In genomic region chr14:35121026-35121886, GRCh38 we compare ENCODE assay signal across 8 cellular contexts. TPM values are rescaled to one million over a fixed set of nuclear protein-coding genes. Genes with fewer than 3 reads are reported as not detected.
DNase-seq lines count a peak whose midpoint lies in the region; ATAC-seq and TF ChIP-seq lines count a peak whose summit lies in the region.

No MANE protein-coding gene starts in this region.

- H3K27me3 ChIP-seq in duodenal mucosa (ENCODE audit: control insufficient read depth in 1 of 2, insufficient read depth in 2 of 2, low read length in 2 of 2): no peaks in the 10 kb centered on the region

- no peaks in the 10 kb centered on the region for H3K9me3 ChIP-seq in duodenal mucosa (ENCODE audit: control insufficient read depth in 1 of 2, low read length in 2 of 2)

- no peaks in the 10 kb centered on the region for H3K36me3 ChIP-seq in duodenal mucosa (ENCODE audit: control insufficient read depth in 1 of 2, insufficient read depth in 2 of 2, low read length in 2 of 2)

- H3K9ac ChIP-seq in duodenal mucosa (ENCODE audit: low read depth in 1 of 2, low read length in 2 of 2): peak overlapping the region; percentile 92 to 95

- TF ChIP-seq CTCF in 22Rv1 (IDR thresholded peaks at IDR 0.05): no peak

- H3K27ac ChIP-seq in 22Rv1: peak overlapping the region; percentile 98
- peak overlapping the region; percentile 95 for H3K27ac ChIP-seq in duodenal mucosa (ENCODE audit: low read depth, low read length)

- DNase-seq in RPMI8226 (peak; percentile 11), myocyte (ENCODE audit: low read depth) (peak; percentile 26), hypothalamus (lab: John Stamatoyannopoulos, UW) (no peak), NOMO-1 treated with DMSO at 0.1 percent for 48 hours (lab: John Stamatoyannopoulos, UW; ENCODE audit: unreplicated experiment) (no peak)

- peaks cover 9 to 18% of the 10 kb centered on the region in 2 donors for H3K4me1 ChIP-seq in duodenal mucosa (ENCODE audit: control insufficient read depth in 1 of 2, insufficient read depth in 2 of 2, low read length in 2 of 2)

- ATAC-seq in GM19035 (IDR thresholded peaks at IDR 0.05; ENCODE audit: unreplicated experiment): peak; percentile 1
- ATAC-seq in HG02798 (IDR thresholded peaks at IDR 0.05; ENCODE audit: poor library complexity, unreplicated experiment): no peak

- peak overlapping the region; percentile 93 to 98 for H3K4me3 ChIP-seq in duodenal mucosa (ENCODE audit: low read depth in 1 of 2, low read length in 2 of 2)

RNA-seq across cellular contexts. Expression of gene PPP2R3C, which starts 0.5 kb away (rescaled TPM):
- total RNA-seq in myocyte: 45.7 and 52.2 TPM in 2 replicates
- 21.2 TPM for polyA plus RNA-seq in myocyte (2012)

RNA-seq across cellular contexts. Expression of gene PRORP, which starts 1.1 kb away (rescaled TPM):
- 38.4 and 39.1 TPM in 2 replicates for total RNA-seq in myocyte
- 21.2 TPM for polyA plus RNA-seq in myocyte (2012)

Comparison
In these comparisons a context has a peak if more than half of its experiments do, and no peak if none do; other contexts are left out.
1. DNase-seq: peak in RPMI8226 (single experiment) and myocyte (single experiment); none in hypothalamus (0 of 51) and NOMO-1 treated with DMSO at 0.1 percent for 48 hours (single experiment).